ENCODE assay signal across 8 cellular contexts in the genomic region with DNA sequence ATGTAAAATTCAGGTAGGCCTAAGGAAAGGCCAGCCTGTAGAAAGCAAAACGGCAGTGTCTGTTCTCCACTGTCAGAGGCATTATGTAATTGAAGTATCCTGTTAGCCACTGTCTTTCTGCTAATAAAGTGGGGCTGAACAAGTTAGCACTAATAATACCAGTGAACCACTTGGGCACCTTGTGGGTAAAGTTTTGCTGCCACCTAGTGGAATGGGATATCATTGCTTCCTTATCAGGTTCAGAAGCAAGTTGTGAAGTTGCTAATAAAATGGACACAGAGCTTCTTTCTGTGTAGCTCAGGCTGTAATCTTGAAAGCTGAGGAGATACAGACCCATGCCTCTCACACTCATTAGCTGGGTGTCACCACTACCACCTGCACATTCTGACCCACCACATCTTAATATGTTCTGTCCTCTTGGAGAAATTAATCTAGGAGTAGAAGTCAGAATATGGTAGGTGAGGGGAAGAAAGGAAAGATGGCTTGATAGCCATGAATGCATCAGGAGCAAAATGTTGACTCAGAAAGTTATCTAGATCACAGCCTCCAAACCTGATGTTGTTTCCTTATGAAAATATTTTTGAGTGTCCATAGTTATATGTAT.
A peak's percentile ranks its signal among the peaks of the same experiment; 100 is the strongest.
DNase-seq lines count a peak whose midpoint lies in the region; ATAC-seq and TF ChIP-seq lines count a peak whose summit lies in the region.

No MANE protein-coding gene starts in this region.

- no peak for TF ChIP-seq POLR2A in thyroid gland (IDR thresholded peaks at IDR 0.05)

- TF ChIP-seq CTCF in thyroid gland (IDR thresholded peaks at IDR 0.05), result peak; percentile 61 to 90 (median 83)

- H3K4me1 Mint-ChIP-seq in memory B cell, result peaks cover 4% of the 10 kb centered on the region

- H3K27me3 Mint-ChIP-seq in memory B cell, result peaks cover 7% of the 10 kb centered on the region

- H3K27ac Mint-ChIP-seq in memory B cell, result no peak overlapping the region

- H3K4me1 ChIP-seq in thyroid gland, result no peaks in the 10 kb centered on the region

- H3K27me3 ChIP-seq in thyroid gland, result no peaks in the 10 kb centered on the region

- H3K36me3 ChIP-seq in thyroid gland, result no peaks in the 10 kb centered on the region

- DNase-seq in activated naive CD4-positive, alpha-beta T cell treated with Interleukin-2 at 50 U/mL for 16 hours, result peak; percentile 30
- DNase-seq in activated naive CD4-positive, alpha-beta T cell (lab: John Stamatoyannopoulos, UW), result no peak
- DNase-seq in NCI-H2081 (lab: John Stamatoyannopoulos, UW), result peak; percentile 75 to 85
- peak; percentile 13 for DNase-seq in T-helper 22 cell (ENCODE audit: low read depth)
- peak; percentile 41 for DNase-seq in effector CD4-positive, alpha-beta T cell
- DNase-seq in memory B cell (ENCODE audit: low spot score in 2 of 2), result peak; percentile 53 to 74
- DNase-seq in thyroid gland, result peak; percentile 31 to 46

- H3K9me3 ChIP-seq in thyroid gland, result no peaks in the 10 kb centered on the region

- 0% methylated on average over 1 of the region's 1 CpG for WGBS in thyroid gland, 2 donors

- ATAC-seq in HG02798 (IDR thresholded peaks at IDR 0.05; ENCODE audit: poor library complexity, unreplicated experiment) (peak; percentile 73), memory B cell (ENCODE audit: low read depth) (peak; percentile 78)

- no peaks in the 10 kb centered on the region for H3K36me3 Mint-ChIP-seq in memory B cell

- H3K9me3 Mint-ChIP-seq in memory B cell, result no peaks in the 10 kb centered on the region

- intact Hi-C loops in thyroid gland (cut with DNase I), result loop anchor here (10.0 kb wide), 1 partner anchor 61 kb away; no protein-coding TSS in a partner anchor

- no peak overlapping the region for H3K27ac ChIP-seq in thyroid gland

- no peak overlapping the region for H3K4me3 ChIP-seq in thyroid gland (replicated peaks in 1 of 3)

- H3K4me3 Mint-ChIP-seq in memory B cell, result no peak overlapping the region

Comparison
In these comparisons a context has a peak if more than half of its experiments do, and no peak if none do; other contexts are left out.
1. DNase-seq: peak in activated naive CD4-positive, alpha-beta T cell treated with Interleukin-2 at 50 U/mL for 16 hours (single experiment), NCI-H2081 (2 of 2), T-helper 22 cell (single experiment), effector CD4-positive, alpha-beta T cell (single experiment), memory B cell (2 of 2) and thyroid gland (2 of 2); none in activated naive CD4-positive, alpha-beta T cell (0 of 4).